Comparison of ENCODE assay signal across 8 cellular contexts in genomic region chr10:77846718-77847311, GRCh38.
DNase-seq lines count a peak whose midpoint lies in the region; ATAC-seq, FAIRE-seq and TF ChIP-seq lines count a peak whose summit lies in the region.

No MANE protein-coding gene starts in this region.

- 50% methylated on average over 12 of the region's 21 CpGs for WGBS in HepG2 (ENCODE audit: low lambda C conversion rate)

- peak overlapping the region; percentile 26 for H3K27ac ChIP-seq in HepG2 (ENCODE audit: extremely low read length, insufficient read depth, low read length)

- H3K9me3 ChIP-seq in HepG2 (ENCODE audit: low read length): no peaks in the 10 kb centered on the region

- H3K4me2 ChIP-seq in HepG2 (ENCODE audit: low read depth, low read length): no peak overlapping the region

- no peak for TF ChIP-seq POLR2A in HepG2 (IDR thresholded peaks at IDR 0.05; ENCODE audit: insufficient read depth in 1 of 2, low read depth in 2 of 2, low read length in 2 of 2)

- TF ChIP-seq CTCF in HepG2 (CRISPR knock-in tag; IDR thresholded peaks at IDR 0.05): peak; percentile 94

- H2AFZ ChIP-seq in HepG2 (ENCODE audit: low read length): no peak overlapping the region

- CTCF ChIA-PET in HepG2 (lab: Yijun Ruan, JAX; ENCODE audit: low intra/inter-chr PET ratio, low total read pairs): interaction anchor here (0.7 to 1.6 kb wide), 5 partner anchors 61 to 183 kb away, joined by 3 to 11 read pairs (median 5); partner anchors contain the start of genes DLG5 and POLR3A

- no peaks in the 10 kb centered on the region for H4K20me1 ChIP-seq in HepG2 (ENCODE audit: insufficient read depth, low read length)

- ATAC-seq in HG02610 (IDR thresholded peaks at IDR 0.05; ENCODE audit: unreplicated experiment): peak; percentile 72
- peak; percentile 51 for ATAC-seq in HepG2
- ATAC-seq in HG02981 (IDR thresholded peaks at IDR 0.05; ENCODE audit: unreplicated experiment): no peak

- peaks cover 2% of the 10 kb centered on the region for H3K79me2 ChIP-seq in HepG2 (ENCODE audit: insufficient read depth, low read length)

- no peak for TF ChIP-seq EP300 in HepG2 (IDR thresholded peaks at IDR 0.05; ENCODE audit: low read depth in 2 of 2, low read length in 2 of 2)
- no peak for TF ChIP-seq EP300 in HepG2 (CRISPR knock-in tag; IDR thresholded peaks at IDR 0.05; ENCODE audit: borderline replicate concordance)

- intact Hi-C loops in HepG2 (cut with micrococcal nuclease; ENCODE audit: unreplicated experiment): loop anchor here (1.0 to 5.0 kb wide), 2 partner anchors 80 to 142 kb away; partner anchors contain the start of gene DLG5

- peak; percentile 45 for DNase-seq in GM04504 (ENCODE audit: low read depth)
- DNase-seq in NCI-H2171 treated with DMSO at 0.1 percent for 48 hours (lab: John Stamatoyannopoulos, UW): peak; percentile 59
- peak; percentile 31 to 60 for DNase-seq in activated CD4-positive, alpha-beta T cell treated with anti-CD3 and anti-CD28 coated beads for 4 hours
- peak; percentile 81 for DNase-seq in dermis blood vessel endothelial cell
- DNase-seq in HepG2 (ENCODE audit: low spot score): peak; percentile 53
- peak; percentile 63 for DNase-seq in stimulated activated CD4-positive, alpha-beta T cell treated with anti-CD3 and anti-CD28 coated beads, Interleukin-4, amount 100 ng/mL, for 24 hours

- in situ Hi-C loops in HepG2 (cut with HindIII; ENCODE audit: extremely low pct_ligation_motif_present, low pct_unique_long_range_greater_than_20kb): loop anchor here (5.0 to 10.0 kb wide), 3 partner anchors 40 to 178 kb away; partner anchors contain the start of gene POLR3A

- POLR2A ChIA-PET in HepG2 (lab: Yijun Ruan, JAX): interaction anchor here (0.9 to 1.8 kb wide), 7 partner anchors 41 to 142 kb away, joined by 3 to 9 read pairs (median 6); no protein-coding TSS in a partner anchor

- H3K4me1 ChIP-seq in HepG2 (ENCODE audit: insufficient read depth, low read length): peaks cover 83% of the 10 kb centered on the region

- BruUV-seq in HepG2 (replicated peaks; lab: Mats Ljungman, UMichigan): no TSS peak

- peak; percentile 78 for FAIRE-seq in HepG2 (lab: Jason Lieb, UNC)

- no peak overlapping the region for H3K4me3 ChIP-seq in HepG2 (replicated peaks in 1 of 3; ENCODE audit: insufficient read depth in 1 of 3, low read depth in 2 of 3, low read length in 3 of 3)

- peak; percentile 93 for TF ChIP-seq RAD21 in HepG2 (CRISPR knock-in tag; IDR thresholded peaks at IDR 0.05)

- peaks cover 12 to 41% of the 10 kb centered on the region in 2 experiments; a peak in 4 of 5 replicates for H3K36me3 ChIP-seq in HepG2 (replicated peaks in 1 of 2; ENCODE audit: control insufficient read depth in 1 of 2, insufficient read depth in 2 of 2, low read length in 2 of 2)

- H3K9ac ChIP-seq in HepG2 (ENCODE audit: insufficient read depth, low read depth, low read length): 0 out of 2 replicates have a peak overlapping the region, but pooled peaks have one; percentile 4

- no peaks in the 10 kb centered on the region for H3K27me3 ChIP-seq in HepG2 (ENCODE audit: control insufficient read depth in 1 of 2, insufficient read depth in 2 of 2, low read length in 2 of 2)

TF ChIP-seq in HepG2, 621 proteins besides CTCF, POLR2A, EP300 and RAD21 (continues in another document):
- TF ChIP-seq, protein P1, sequence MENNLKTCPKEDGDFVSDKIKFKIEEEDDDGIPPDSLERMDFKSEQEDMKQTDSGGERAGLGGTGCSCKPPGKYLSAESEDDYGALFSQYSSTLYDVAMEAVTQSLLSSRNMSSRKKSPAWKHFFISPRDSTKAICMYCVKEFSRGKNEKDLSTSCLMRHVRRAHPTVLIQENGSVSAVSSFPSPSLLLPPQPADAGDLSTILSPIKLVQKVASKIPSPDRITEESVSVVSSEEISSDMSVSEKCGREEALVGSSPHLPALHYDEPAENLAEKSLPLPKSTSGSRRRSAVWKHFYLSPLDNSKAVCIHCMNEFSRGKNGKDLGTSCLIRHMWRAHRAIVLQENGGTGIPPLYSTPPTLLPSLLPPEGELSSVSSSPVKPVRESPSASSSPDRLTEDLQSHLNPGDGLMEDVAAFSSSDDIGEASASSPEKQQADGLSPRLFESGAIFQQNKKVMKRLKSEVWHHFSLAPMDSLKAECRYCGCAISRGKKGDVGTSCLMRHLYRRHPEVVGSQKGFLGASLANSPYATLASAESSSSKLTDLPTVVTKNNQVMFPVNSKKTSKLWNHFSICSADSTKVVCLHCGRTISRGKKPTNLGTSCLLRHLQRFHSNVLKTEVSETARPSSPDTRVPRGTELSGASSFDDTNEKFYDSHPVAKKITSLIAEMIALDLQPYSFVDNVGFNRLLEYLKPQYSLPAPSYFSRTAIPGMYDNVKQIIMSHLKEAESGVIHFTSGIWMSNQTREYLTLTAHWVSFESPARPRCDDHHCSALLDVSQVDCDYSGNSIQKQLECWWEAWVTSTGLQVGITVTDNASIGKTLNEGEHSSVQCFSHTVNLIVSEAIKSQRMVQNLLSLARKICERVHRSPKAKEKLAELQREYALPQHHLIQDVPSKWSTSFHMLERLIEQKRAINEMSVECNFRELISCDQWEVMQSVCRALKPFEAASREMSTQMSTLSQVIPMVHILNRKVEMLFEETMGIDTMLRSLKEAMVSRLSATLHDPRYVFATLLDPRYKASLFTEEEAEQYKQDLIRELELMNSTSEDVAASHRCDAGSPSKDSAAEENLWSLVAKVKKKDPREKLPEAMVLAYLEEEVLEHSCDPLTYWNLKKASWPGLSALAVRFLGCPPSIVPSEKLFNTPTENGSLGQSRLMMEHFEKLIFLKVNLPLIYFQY (CRISPR knock-in tag; IDR thresholded peaks at IDR 0.05; ENCODE audit: borderline replicate concordance): 0 out of 2 replicates have a peak, but pooled peaks have one; percentile 35
- TF ChIP-seq ZNF580 (CRISPR knock-in tag; IDR thresholded peaks at IDR 0.05; ENCODE audit: borderline replicate concordance, low read depth) (peak; percentile 51; the same call in 1 of the 2 replicates), ZMYM4 (CRISPR knock-in tag; IDR thresholded peaks at IDR 0.05) (0 out of 2 replicates have a peak, but pooled peaks have one; percentile 31), STAG1 (CRISPR knock-in tag; IDR thresholded peaks at IDR 0.05) (peak; percentile 93), ZNF230 (CRISPR knock-in tag; IDR thresholded peaks at IDR 0.05) (0 out of 2 replicates have a peak, but pooled peaks have one; percentile 37), SOX5 (CRISPR knock-in tag; IDR thresholded peaks at IDR 0.05; ENCODE audit: borderline replicate concordance) (peak; percentile 30; the same call in 1 of the 2 replicates), ZNF350 (CRISPR knock-in tag; IDR thresholded peaks at IDR 0.05; ENCODE audit: borderline replicate concordance, low read depth) (no peak; the same call in 1 of the 2 replicates), ZNF263 (CRISPR knock-in tag; IDR thresholded peaks at IDR 0.05) (peak; percentile 54; the same call in 1 of the 2 replicates), ZNF605 (CRISPR knock-in tag; IDR thresholded peaks at IDR 0.05) (0 out of 2 replicates have a peak, but pooled peaks have one; percentile 17), FOXP4 (CRISPR knock-in tag; IDR thresholded peaks at IDR 0.05) (no peak), NR2F6 (IDR thresholded peaks at IDR 0.05) (no peak), NR2F6 (CRISPR knock-in tag; IDR thresholded peaks at IDR 0.05) (peak; percentile 27; the same call in 1 of the 2 replicates), GABPA (IDR thresholded peaks at IDR 0.05; ENCODE audit: low read depth, low read length) (no peak), GABPA (CRISPR knock-in tag; IDR thresholded peaks at IDR 0.05; ENCODE audit: low read depth) (0 out of 2 replicates have a peak, but pooled peaks have one; percentile 18), SOX6 (IDR thresholded peaks at IDR 0.05) (no peak), SOX6 (CRISPR knock-in tag; IDR thresholded peaks at IDR 0.05) (peak; percentile 40; the same call in 1 of the 2 replicates), ZNF317 (CRISPR knock-in tag; IDR thresholded peaks at IDR 0.05) (0 out of 2 replicates have a peak, but pooled peaks have one; percentile 23), TSC22D2 (CRISPR knock-in tag; IDR thresholded peaks at IDR 0.05; ENCODE audit: borderline replicate concordance) (peak; percentile 35; the same call in 1 of the 2 replicates)
- TF ChIP-seq, protein P2, sequence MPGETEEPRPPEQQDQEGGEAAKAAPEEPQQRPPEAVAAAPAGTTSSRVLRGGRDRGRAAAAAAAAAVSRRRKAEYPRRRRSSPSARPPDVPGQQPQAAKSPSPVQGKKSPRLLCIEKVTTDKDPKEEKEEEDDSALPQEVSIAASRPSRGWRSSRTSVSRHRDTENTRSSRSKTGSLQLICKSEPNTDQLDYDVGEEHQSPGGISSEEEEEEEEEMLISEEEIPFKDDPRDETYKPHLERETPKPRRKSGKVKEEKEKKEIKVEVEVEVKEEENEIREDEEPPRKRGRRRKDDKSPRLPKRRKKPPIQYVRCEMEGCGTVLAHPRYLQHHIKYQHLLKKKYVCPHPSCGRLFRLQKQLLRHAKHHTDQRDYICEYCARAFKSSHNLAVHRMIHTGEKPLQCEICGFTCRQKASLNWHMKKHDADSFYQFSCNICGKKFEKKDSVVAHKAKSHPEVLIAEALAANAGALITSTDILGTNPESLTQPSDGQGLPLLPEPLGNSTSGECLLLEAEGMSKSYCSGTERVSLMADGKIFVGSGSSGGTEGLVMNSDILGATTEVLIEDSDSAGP (CRISPR knock-in tag; IDR thresholded peaks at IDR 0.05; ENCODE audit: borderline replicate concordance): peak; percentile 25; the same call in 1 of the 2 replicates
